Comparison of ENCODE assay signal across 23 cellular contexts in the genomic region with DNA sequence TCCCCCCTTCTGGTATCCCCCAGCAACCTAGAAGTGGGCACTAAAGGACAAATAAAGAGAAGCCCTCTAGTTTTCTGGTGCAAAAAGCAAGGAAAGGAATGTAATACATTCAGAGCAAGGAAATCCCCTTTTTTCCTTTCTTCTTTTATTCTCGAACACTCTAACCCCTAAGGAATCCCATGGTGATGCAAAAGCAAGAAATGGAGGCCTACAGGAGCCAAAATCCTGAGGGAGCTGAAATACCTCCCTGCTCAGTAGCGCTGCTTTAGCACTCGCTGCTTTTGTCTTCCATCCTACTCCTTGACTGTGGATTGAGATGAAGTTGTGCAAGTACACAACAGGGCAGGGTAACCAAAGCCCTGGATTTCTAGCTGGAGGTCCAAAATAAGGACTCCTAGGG.
"Had no signal": no experiment of that assay in that cellular context is flagged by ENCODE, and none has a peak within 500 bp of the region (broad histone marks: within the 10 kb centered on the region; RNA-seq: fewer than 3 reads in every experiment).

No MANE protein-coding gene starts in this region.

- H3K4me2 ChIP-seq: neural progenitor cell had no signal

- H3K4me3 ChIP-seq: esophagus muscularis mucosa, left lung, mucosa of descending colon, neural progenitor cell, psoas muscle, sigmoid colon, stomach, thyroid gland, vagina had no signal

- H3K4me1 ChIP-seq: esophagus muscularis mucosa, left lung, neural progenitor cell, psoas muscle, sigmoid colon, stomach, thyroid gland, vagina had no signal

- ATAC-seq: left cardiac atrium; left lung; mucosa of descending colon; naive thymus-derived CD4-positive, alpha-beta T cell; psoas muscle; right cardiac atrium; stimulated activated effector memory CD8-positive, alpha-beta T cell treated with anti-CD3 and anti-CD28 coated beads, Interleukin-12 subunit alpha, Interleukin-12 subunit beta, amount 100 ng/mL, for 72 hours had no signal

- H3K4me3 Mint-ChIP-seq: dendritic cell treated with granulocyte-macrophage colony-stimulating factor and Interleukin-4, amounts not matched to agents 40 ng/mL and 50 ng/mL, for 4 days; mesothelial cell of epicardium; naive thymus-derived CD4-positive, alpha-beta T cell; nephron; neural progenitor cell; stimulated activated effector memory CD8-positive, alpha-beta T cell treated with anti-CD3 and anti-CD28 coated beads, Interleukin-12 subunit alpha, Interleukin-12 subunit beta, amount 100 ng/mL, for 72 hours had no signal

- H3K36me3 ChIP-seq: left lung, neural progenitor cell, sigmoid colon, thyroid gland, vagina had no signal

- H3K27ac Mint-ChIP-seq: dendritic cell treated with granulocyte-macrophage colony-stimulating factor and Interleukin-4, amounts not matched to agents 40 ng/mL and 50 ng/mL, for 4 days; mesothelial cell of epicardium; naive thymus-derived CD4-positive, alpha-beta T cell; nephron; neural progenitor cell; stimulated activated effector memory CD8-positive, alpha-beta T cell treated with anti-CD3 and anti-CD28 coated beads, Interleukin-12 subunit alpha, Interleukin-12 subunit beta, amount 100 ng/mL, for 72 hours had no signal

- H3K27ac ChIP-seq: esophagus muscularis mucosa, left lung, neural progenitor cell, psoas muscle, sigmoid colon, stomach, thyroid gland, vagina had no signal

- DNase-seq: effector CD8-positive, alpha-beta T cell; hypothalamus; left cardiac atrium; left lung; mesenchymal stem cell; mucosa of descending colon; naive thymus-derived CD4-positive, alpha-beta T cell; psoas muscle; right cardiac atrium; sigmoid colon; stimulated activated CD4-positive, alpha-beta T cell treated with anti-CD3 and anti-CD28 coated beads, Interleukin-2, amount 100 ng/mL, for 24 hours; stimulated activated CD4-positive, alpha-beta T cell treated with anti-CD3 and anti-CD28 coated beads, Interleukin-4, amount 100 ng/mL, for 24 hours; stimulated activated naive CD4-positive, alpha-beta T cell treated with Interleukin-2 at 50 U/mL for 16 hours; stomach; thyroid gland; trophoblast cell had no signal

- H2AFZ ChIP-seq: neural progenitor cell had no signal

- H3K36me3 Mint-ChIP-seq: neural progenitor cell; stimulated activated effector memory CD8-positive, alpha-beta T cell treated with anti-CD3 and anti-CD28 coated beads, Interleukin-12 subunit alpha, Interleukin-12 subunit beta, amount 100 ng/mL, for 72 hours had no signal

- H3K27me3 ChIP-seq: esophagus muscularis mucosa, left lung, neural progenitor cell, sigmoid colon, stomach, thyroid gland, vagina had no signal

- H3K4me1 Mint-ChIP-seq: naive thymus-derived CD4-positive, alpha-beta T cell; nephron; neural progenitor cell; stimulated activated effector memory CD8-positive, alpha-beta T cell treated with anti-CD3 and anti-CD28 coated beads, Interleukin-12 subunit alpha, Interleukin-12 subunit beta, amount 100 ng/mL, for 72 hours had no signal

- H3K27me3 Mint-ChIP-seq: dendritic cell treated with granulocyte-macrophage colony-stimulating factor and Interleukin-4, amounts not matched to agents 40 ng/mL and 50 ng/mL, for 4 days had no signal
